Comparison of ENCODE assay signal across 1 cellular context in genomic region chr19:33194884-33195710, GRCh38.
TF ChIP-seq lines count a peak whose summit lies in the region.

No MANE protein-coding gene starts in this region.

TF ChIP-seq in HepG2, 621 proteins besides CTCF, POLR2A, EP300 and RAD21 (continued from another document):
- TF ChIP-seq PAXIP1 (CRISPR knock-in tag; conservative IDR thresholded peaks at IDR 0.05) (peak; percentile 44; the same call in 1 of the 2 replicates), ZNF564 (CRISPR knock-in tag; IDR thresholded peaks at IDR 0.05) (peak; percentile 76), MXI1 (IDR thresholded peaks at IDR 0.05; ENCODE audit: borderline replicate concordance, low read depth, low read length) (peak; percentile 18; the same call in 1 of the 3 replicates), ATF2 (CRISPR knock-in tag; IDR thresholded peaks at IDR 0.05) (no peak), ZNF687 (CRISPR knock-in tag; IDR thresholded peaks at IDR 0.05) (peak; percentile 76), GFI1 (CRISPR knock-in tag; IDR thresholded peaks at IDR 0.05; ENCODE audit: borderline replicate concordance) (0 out of 2 replicates have a peak, but pooled peaks have one; percentile 24), HNRNPH1 (optimal IDR thresholded peaks at IDR 0.05; ENCODE audit: low read depth, low read length) (no peak), REPIN1 (CRISPR knock-in tag; IDR thresholded peaks at IDR 0.05; ENCODE audit: borderline replicate concordance, low read depth) (no peak), DMAP1 (CRISPR knock-in tag; IDR thresholded peaks at IDR 0.05) (peak; percentile 27; the same call in 1 of the 2 replicates)
- TF ChIP-seq, protein P1, sequence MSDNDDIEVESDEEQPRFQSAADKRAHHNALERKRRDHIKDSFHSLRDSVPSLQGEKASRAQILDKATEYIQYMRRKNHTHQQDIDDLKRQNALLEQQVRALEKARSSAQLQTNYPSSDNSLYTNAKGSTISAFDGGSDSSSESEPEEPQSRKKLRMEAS (IDR thresholded peaks at IDR 0.05): 0 out of 2 replicates have a peak, but pooled peaks have one; percentile 14
- TF ChIP-seq, protein P2, sequence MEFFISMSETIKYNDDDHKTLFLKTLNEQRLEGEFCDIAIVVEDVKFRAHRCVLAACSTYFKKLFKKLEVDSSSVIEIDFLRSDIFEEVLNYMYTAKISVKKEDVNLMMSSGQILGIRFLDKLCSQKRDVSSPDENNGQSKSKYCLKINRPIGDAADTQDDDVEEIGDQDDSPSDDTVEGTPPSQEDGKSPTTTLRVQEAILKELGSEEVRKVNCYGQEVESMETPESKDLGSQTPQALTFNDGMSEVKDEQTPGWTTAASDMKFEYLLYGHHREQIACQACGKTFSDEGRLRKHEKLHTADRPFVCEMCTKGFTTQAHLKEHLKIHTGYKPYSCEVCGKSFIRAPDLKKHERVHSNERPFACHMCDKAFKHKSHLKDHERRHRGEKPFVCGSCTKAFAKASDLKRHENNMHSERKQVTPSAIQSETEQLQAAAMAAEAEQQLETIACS (CRISPR knock-in tag; IDR thresholded peaks at IDR 0.05): peak; percentile 20; the same call in 1 of the 2 replicates
